ENCODE assay signal across 8 cellular contexts in the genomic region with DNA sequence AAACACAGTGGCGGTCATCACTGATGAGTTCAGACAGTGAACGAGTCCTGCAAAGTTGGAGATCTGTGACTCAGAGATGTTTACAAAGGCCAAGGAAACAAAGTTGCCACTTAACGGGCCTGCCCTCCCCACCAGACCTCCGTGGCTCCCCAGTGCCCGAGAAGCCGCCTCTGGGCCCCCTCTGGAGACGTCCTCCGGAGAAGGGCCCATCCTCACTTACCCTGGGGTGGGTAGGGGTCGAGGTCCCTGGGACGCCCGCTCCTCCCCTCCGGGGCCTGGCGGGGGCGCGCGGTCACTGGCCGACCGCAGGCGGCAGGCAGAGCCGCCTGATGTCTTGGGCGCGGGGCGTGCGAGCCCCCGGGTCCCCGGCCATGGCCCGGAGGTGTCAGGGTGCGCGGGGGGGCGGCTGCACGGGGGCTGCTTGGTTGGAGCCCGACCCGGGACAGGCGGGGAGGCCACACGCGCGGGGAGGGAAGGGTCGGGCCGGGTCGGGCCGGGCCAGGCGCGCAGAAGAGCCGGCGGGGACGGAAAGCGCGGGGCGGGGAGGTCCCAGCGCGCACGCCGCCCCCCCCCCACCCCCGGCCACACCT. TPM values are rescaled to one million over a fixed set of nuclear protein-coding genes. Genes with fewer than 3 reads are reported as not detected.
DNase-seq lines count a peak whose midpoint lies in the region; ATAC-seq and TF ChIP-seq lines count a peak whose summit lies in the region.

No MANE protein-coding gene starts in this region.

- intact Hi-C loops in stomach (cut with DNase I; ENCODE audit: low total_unique reads): no loop called here

- H3K9me3 ChIP-seq in Peyer's patch (no peaks in the 10 kb centered on the region), stomach (no peaks in the 10 kb centered on the region)

- DNase-seq in Peyer's patch (peak; percentile 27 to 71 (median 65)), left kidney (ENCODE audit: low read depth, low spot score) (peak; percentile 72), stomach (peak; percentile 30), DMS 273 treated with DMSO at 0.1 percent for 48 hours (lab: John Stamatoyannopoulos, UW) (no peak)
- peak; percentile 3 for DNase-seq in central memory CD4-positive, alpha-beta T cell
- DNase-seq in stimulated activated naive CD4-positive, alpha-beta T cell treated with Interleukin-2 at 50 U/mL for 16 hours (lab: John Stamatoyannopoulos, UW): no peak

- ATAC-seq in HG02610 (IDR thresholded peaks at IDR 0.05; ENCODE audit: unreplicated experiment): peak; percentile 45

- H3K27ac ChIP-seq in Peyer's patch (peak overlapping the region; percentile 87 to 96 (median 91)), stomach (peak overlapping the region; percentile 92 to 97 (median 95))

- H3K4me1 ChIP-seq in Peyer's patch (peaks cover 0 to 27% (median 6%) of the 10 kb centered on the region in 4 donors), stomach (peaks cover 31 to 50% (median 36%) of the 10 kb centered on the region in 4 donors)

- TF ChIP-seq EP300 in stomach (IDR thresholded peaks at IDR 0.05): no peak

- TF ChIP-seq CTCF in GM12873 (IDR thresholded peaks at IDR 0.05; ENCODE audit: insufficient read depth, low read depth, low read length, missing control alignments) (peak; percentile 8), Peyer's patch (IDR thresholded peaks at IDR 0.05) (peak in 1 of 6 experiments; percentile 18), stomach (IDR thresholded peaks at IDR 0.05) (no peak)

- H3K27me3 ChIP-seq in Peyer's patch (no peaks in the 10 kb centered on the region), stomach (no peaks in the 10 kb centered on the region)

- 1 to 2% (median 1%) methylated on average over 9 to 54 of the region's 54 CpGs for WGBS in stomach, 5 donors

- H3K4me3 ChIP-seq in Peyer's patch (peak overlapping the region; percentile 83 to 99 (median 87)), stomach (peak overlapping the region; percentile 84 to 97 (median 90))

- TF ChIP-seq POLR2A in Peyer's patch (IDR thresholded peaks at IDR 0.05): no peak
- TF ChIP-seq POLR2A in stomach (IDR thresholded peaks at IDR 0.05): no peak

- H3K36me3 ChIP-seq in Peyer's patch (peaks cover 0 to 9% (median 0%) of the 10 kb centered on the region in 3 donors), stomach (peaks cover 0 to 12% (median 9%) of the 10 kb centered on the region in 4 donors)

RNA-seq across cellular contexts. Expression of a gene that starts 0.6 kb away (rescaled TPM):
- total RNA-seq in Peyer's patch: 10 to 100 TPM; 21.5 to 55.4 (median 40.4) TPM
- total RNA-seq in stomach: 10 to 100 TPM; 17.7 to 69.4 (median 23.7) TPM
- polyA plus RNA-seq in stomach: 10 to 100 TPM; 11.2 to 19.6 (median 12.9) TPM

RNA-seq across cellular contexts. Expression of a gene that starts 0.6 kb away (rescaled TPM):
- total RNA-seq in Peyer's patch (10 to 100 TPM; 48.7 to 71.4 (median 59.8) TPM), stomach (10 to 100 TPM; 11.1 to 61.4 (median 31.2) TPM)
- polyA plus RNA-seq in stomach: 10 to 100 TPM; 10.9 to 20.2 (median 13.9) TPM

Comparison
In these comparisons a context has a peak if more than half of its experiments do, and no peak if none do; other contexts are left out.
1. DNase-seq: peak in Peyer's patch (3 of 3), central memory CD4-positive, alpha-beta T cell (single experiment), left kidney (single experiment) and stomach (single experiment); none in DMS 273 treated with DMSO at 0.1 percent for 48 hours (single experiment) and stimulated activated naive CD4-positive, alpha-beta T cell treated with Interleukin-2 at 50 U/mL for 16 hours (single experiment).